Comparison of ENCODE assay signal across 1 cellular context in the genomic region with DNA sequence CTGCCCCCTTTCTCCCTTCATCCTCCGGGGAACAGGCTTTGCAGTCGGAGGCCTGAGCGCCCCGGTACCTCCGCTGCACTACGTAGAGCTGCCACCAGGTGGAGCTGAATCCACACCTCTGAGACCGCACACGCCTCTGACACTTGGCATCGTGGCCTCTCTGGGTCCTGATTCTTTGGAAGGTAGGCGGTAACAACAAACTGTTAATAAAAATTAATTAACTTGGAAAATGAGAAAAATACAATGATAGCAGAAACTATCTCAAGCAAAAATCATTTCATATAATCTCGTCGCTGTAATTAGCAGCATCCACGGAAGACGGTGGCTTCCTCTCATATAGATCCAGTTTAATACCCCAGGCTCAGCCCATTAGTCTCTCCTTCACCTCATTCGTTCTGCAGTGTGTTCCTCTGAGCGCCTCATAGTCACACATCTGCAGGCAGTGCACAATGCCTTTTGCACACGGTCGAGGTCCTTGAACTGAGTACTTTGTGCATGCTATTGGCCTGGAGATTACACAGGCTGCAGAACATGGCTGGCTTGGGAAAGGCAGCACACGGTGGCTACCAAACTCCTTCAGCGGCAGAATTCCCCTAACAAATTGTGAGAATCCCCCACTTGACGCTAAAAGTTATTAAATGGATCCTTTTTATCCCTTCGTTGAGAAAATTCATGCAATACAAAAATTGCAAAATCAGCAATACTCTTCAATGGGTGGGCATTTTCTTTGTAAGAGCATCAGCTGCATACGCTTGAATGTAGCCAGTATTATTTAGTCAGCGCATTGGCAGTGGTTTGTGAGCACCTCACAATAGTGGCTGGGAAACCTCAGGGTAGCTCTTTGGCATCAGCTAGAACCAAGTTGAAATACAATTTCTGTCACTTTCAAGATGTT.
A peak's percentile ranks its signal among the peaks of the same experiment; 100 is the strongest.
TF ChIP-seq lines count a peak whose summit lies in the region.

No MANE protein-coding gene starts in this region.

TF ChIP-seq in H1, 55 proteins besides CTCF, POLR2A, EP300 and RAD21:
- no peak for TF ChIP-seq ZNF274 (IDR thresholded peaks at IDR 0.05; ENCODE audit: borderline replicate concordance, extremely low read depth, low read length)
- TF ChIP-seq SIX5 (IDR thresholded peaks at IDR 0.05; ENCODE audit: low read depth, low read length), result no peak
- TF ChIP-seq RBBP5 (IDR thresholded peaks at IDR 0.05; ENCODE audit: borderline replicate concordance, low read depth, low read length), result no peak
- TF ChIP-seq GABPA (IDR thresholded peaks at IDR 0.05; ENCODE audit: borderline replicate concordance, insufficient read depth, low read length), result no peak
- TF ChIP-seq KDM4A (IDR thresholded peaks at IDR 0.05; ENCODE audit: low read depth, low read length, severe bottlenecking), result no peak
- TF ChIP-seq MAFK (IDR thresholded peaks at IDR 0.05; ENCODE audit: low read depth, low read length), result peak; percentile 14; the same call in 1 of the 2 replicates
- TF ChIP-seq SIRT6 (IDR thresholded peaks at IDR 0.05; ENCODE audit: low read length), result no peak
- no peak for TF ChIP-seq BACH1 (IDR thresholded peaks at IDR 0.05; ENCODE audit: low read length)
- peak; percentile 82 for TF ChIP-seq CREB1 (IDR thresholded peaks at IDR 0.05)
- TF ChIP-seq CHD2 (IDR thresholded peaks at IDR 0.05; ENCODE audit: low read length), result no peak
- TF ChIP-seq NANOG (IDR thresholded peaks at IDR 0.05; ENCODE audit: insufficient read depth, low read depth, low read length, poor library complexity, severe bottlenecking), result no peak
- TF ChIP-seq RXRA (IDR thresholded peaks at IDR 0.05; ENCODE audit: insufficient read depth, low read depth, low read length), result no peak
- peak; percentile 83 for TF ChIP-seq MAX (IDR thresholded peaks at IDR 0.05)
- TF ChIP-seq BCL11A (IDR thresholded peaks at IDR 0.05; ENCODE audit: low read depth in 2 of 2, low read length in 2 of 2), result no peak
- TF ChIP-seq RFX5 (IDR thresholded peaks at IDR 0.05; ENCODE audit: borderline replicate concordance, low read depth, low read length), result no peak
- no peak for TF ChIP-seq TEAD4 (IDR thresholded peaks at IDR 0.05; ENCODE audit: low read depth, low read length)
- 0 out of 2 replicates have a peak, but pooled peaks have one; percentile 31 for TF ChIP-seq JUND (IDR thresholded peaks at IDR 0.05; ENCODE audit: low read length)
- TF ChIP-seq YY1 (IDR thresholded peaks at IDR 0.05; ENCODE audit: low read depth, low read length), result 0 out of 2 replicates have a peak, but pooled peaks have one; percentile 28
- TF ChIP-seq NRF1 (IDR thresholded peaks at IDR 0.05; ENCODE audit: low read depth, low read length), result no peak
- TF ChIP-seq, protein P1, sequence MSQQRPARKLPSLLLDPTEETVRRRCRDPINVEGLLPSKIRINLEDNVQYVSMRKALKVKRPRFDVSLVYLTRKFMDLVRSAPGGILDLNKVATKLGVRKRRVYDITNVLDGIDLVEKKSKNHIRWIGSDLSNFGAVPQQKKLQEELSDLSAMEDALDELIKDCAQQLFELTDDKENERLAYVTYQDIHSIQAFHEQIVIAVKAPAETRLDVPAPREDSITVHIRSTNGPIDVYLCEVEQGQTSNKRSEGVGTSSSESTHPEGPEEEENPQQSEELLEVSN (IDR thresholded peaks at IDR 0.05), result 0 out of 2 replicates have a peak, but pooled peaks have one; percentile 12
